9 cellular contexts compared by ENCODE assay signal in the genomic region with DNA sequence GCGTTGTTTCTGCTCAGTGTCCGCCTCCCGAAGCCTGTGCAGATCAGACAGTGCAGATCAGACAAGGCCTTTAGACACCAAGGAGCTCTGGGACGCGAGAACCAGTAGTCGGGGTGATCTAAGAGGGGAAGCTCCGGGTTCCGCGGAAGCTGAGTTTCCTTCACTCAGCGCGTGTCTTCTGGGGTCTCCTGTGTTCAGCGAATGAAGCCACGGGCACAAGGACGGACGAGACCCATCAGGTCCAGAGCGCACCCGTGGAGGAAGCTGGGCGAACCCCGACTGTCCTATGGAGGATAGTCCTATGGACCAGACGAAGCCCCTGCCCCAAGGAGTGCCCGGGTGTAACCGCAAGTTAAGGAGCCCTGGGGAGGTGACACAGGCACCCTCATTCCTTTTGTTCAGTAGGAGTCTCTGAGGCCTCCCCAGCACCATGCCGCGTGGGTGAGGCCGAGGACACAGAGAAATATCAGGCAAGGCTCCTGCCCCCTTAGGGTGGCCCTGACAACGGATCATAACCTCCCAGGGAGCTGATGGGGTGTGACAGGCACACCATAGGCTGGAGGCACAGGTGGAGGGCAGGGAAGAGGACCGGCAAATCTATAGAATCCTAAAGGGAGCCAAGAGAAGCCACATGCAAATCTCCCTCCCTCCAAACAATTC. TPM values are rescaled to one million over a fixed set of nuclear protein-coding genes. Genes with fewer than 3 reads are reported as not detected.
A peak's percentile ranks its signal among the peaks of the same experiment; 100 is the strongest.
DNase-seq lines count a peak whose midpoint lies in the region; ATAC-seq and TF ChIP-seq lines count a peak whose summit lies in the region.
"Had no signal": no experiment of that assay in that cellular context is flagged by ENCODE, and none has a peak within 500 bp of the region (broad histone marks: within the 10 kb centered on the region; RNA-seq: fewer than 3 reads in every experiment).

No MANE protein-coding gene starts in this region.

- no peaks in the 10 kb centered on the region for H3K9me3 ChIP-seq in psoas muscle

- no peak for TF ChIP-seq CTCF in psoas muscle (IDR thresholded peaks at IDR 0.05)

- peak overlapping the region; percentile 100 for H3K4me3 Mint-ChIP-seq in activated T-cell treated with anti-CD3 and anti-CD28 coated beads, Interleukin-2, amount 50 U/mL, for 4 hours

- DNase-seq in stimulated activated naive CD4-positive, alpha-beta T cell treated with Interleukin-2 at 50 U/mL for 16 hours (lab: John Stamatoyannopoulos, UW), result peak; percentile 44
- no peak for DNase-seq in stimulated activated naive CD4-positive, alpha-beta T cell (lab: John Stamatoyannopoulos, UW)
- DNase-seq in NCI-H128 (lab: John Stamatoyannopoulos, UW; ENCODE audit: unreplicated experiment) (peak; percentile 73), globus pallidus (ENCODE audit: low spot score) (peak; percentile 29), psoas muscle (peak in 1 of 2 donors; percentile 38), kidney tubule cell (ENCODE audit: low spot score) (no peak)
- DNase-seq in activated T-cell treated with anti-CD3 and anti-CD28 coated beads, Interleukin-2, amount 50 U/mL, for 4 hours, result no peak

- H3K27me3 Mint-ChIP-seq in activated T-cell treated with anti-CD3 and anti-CD28 coated beads, Interleukin-2, amount 50 U/mL, for 4 hours (ENCODE audit: low read depth), result no peaks in the 10 kb centered on the region

- peaks cover 55% of the 10 kb centered on the region for H3K4me1 Mint-ChIP-seq in activated T-cell treated with anti-CD3 and anti-CD28 coated beads, Interleukin-2, amount 50 U/mL, for 4 hours (ENCODE audit: low read depth)

- peak overlapping the region; percentile 81 for H3K4me3 ChIP-seq in psoas muscle

- peaks cover 8 to 34% of the 10 kb centered on the region in 2 donors for H3K36me3 ChIP-seq in psoas muscle (ENCODE audit: insufficient read depth in 1 of 2, low read depth in 1 of 2)

- peak overlapping the region; percentile 86 for H3K27ac ChIP-seq in psoas muscle

- no peaks in the 10 kb centered on the region for H3K27me3 ChIP-seq in psoas muscle (ENCODE audit: insufficient read depth in 3 of 3, low read length in 2 of 3)

- H3K4me1 ChIP-seq in psoas muscle, result peaks cover 32% of the 10 kb centered on the region

- intact Hi-C loops in psoas muscle (cut with DNase I), result loop anchor here (5.0 to 10.0 kb wide), 5 partner anchors 42 to 270 kb away; a partner anchor contains a TSS

- H3K9me3 Mint-ChIP-seq in activated T-cell treated with anti-CD3 and anti-CD28 coated beads, Interleukin-2, amount 50 U/mL, for 4 hours, result no peaks in the 10 kb centered on the region

- H3K36me3 Mint-ChIP-seq in activated T-cell treated with anti-CD3 and anti-CD28 coated beads, Interleukin-2, amount 50 U/mL, for 4 hours (ENCODE audit: insufficient read depth), result peaks cover 27% of the 10 kb centered on the region

- WGBS in psoas muscle, 3 donors, result 51 to 65% (median 53%) methylated on average over 27 of the region's 27 CpGs

- no peak for ATAC-seq in activated T-cell treated with anti-CD3 and anti-CD28 coated beads, Interleukin-2, amount 50 U/mL, for 4 hours
- peak; percentile 10 to 27 (median 20) for ATAC-seq in psoas muscle
- no peak for ATAC-seq in HG02798 (IDR thresholded peaks at IDR 0.05; ENCODE audit: poor library complexity, unreplicated experiment)

RNA-seq across cellular contexts. Expression of a gene that starts 0.6 kb away (rescaled TPM):
- 1 to 10 TPM; 6.1 to 8.8 (median 8.4) TPM for total RNA-seq in activated T-cell treated with anti-CD3 and anti-CD28 coated beads, Interleukin-2, amount 50 U/mL, for 4 hours
- total RNA-seq in psoas muscle, result 1 to 10 TPM in 2 of 4 donors, under 1 TPM in 2; 0.28 to 2.9 (median 0.91) TPM
- polyA plus RNA-seq in psoas muscle, result under 1 TPM in 2 of 3 donors, not detected in 1; 0.10 to 0.17 TPM

RNA-seq across cellular contexts. Expression of a gene that starts 1.0 kb away (rescaled TPM):
- total RNA-seq in activated T-cell treated with anti-CD3 and anti-CD28 coated beads, Interleukin-2, amount 50 U/mL, for 4 hours, result 1,000 to 10,000 TPM; 3,242 to 3,402 (median 3,363) TPM
- total RNA-seq in psoas muscle, result 100 to 1,000 TPM; 548 to 810 (median 665) TPM
- 1,000 to 10,000 TPM in 1 of 3 donors, 100 to 1,000 TPM in 2; 547 to 1,362 (median 786) TPM for polyA plus RNA-seq in psoas muscle

RNA-seq across cellular contexts. Expression of a gene that starts 8.1 kb away (rescaled TPM):
- not detected for total RNA-seq in activated T-cell treated with anti-CD3 and anti-CD28 coated beads, Interleukin-2, amount 50 U/mL, for 4 hours
- not detected for total RNA-seq in psoas muscle
- polyA plus RNA-seq in psoas muscle, result not detected
- total RNA-seq: glomerular endothelial cell had no signal

RNA-seq across cellular contexts. Expression of a gene that starts 14.4 kb away (rescaled TPM):
- under 1 TPM; 0.18 to 0.46 (median 0.35) TPM for total RNA-seq in activated T-cell treated with anti-CD3 and anti-CD28 coated beads, Interleukin-2, amount 50 U/mL, for 4 hours
- not detected for total RNA-seq in psoas muscle
- under 1 TPM in 1 of 3 donors, not detected in 2; 0.06 TPM for polyA plus RNA-seq in psoas muscle

RNA-seq across cellular contexts. Expression of a gene that starts 21.6 kb away (rescaled TPM):
- not detected for total RNA-seq in activated T-cell treated with anti-CD3 and anti-CD28 coated beads, Interleukin-2, amount 50 U/mL, for 4 hours
- total RNA-seq in psoas muscle, result not detected
- polyA plus RNA-seq in psoas muscle, result not detected
- total RNA-seq: glomerular endothelial cell had no signal

Comparison
In these comparisons a context has a peak if more than half of its experiments do, and no peak if none do; other contexts are left out.
1. DNase-seq: peak in stimulated activated naive CD4-positive, alpha-beta T cell treated with Interleukin-2 at 50 U/mL for 16 hours (single experiment), NCI-H128 (single experiment) and globus pallidus (single experiment); none in stimulated activated naive CD4-positive, alpha-beta T cell (0 of 6), activated T-cell treated with anti-CD3 and anti-CD28 coated beads, Interleukin-2, amount 50 U/mL, for 4 hours (single experiment) and kidney tubule cell (single experiment).
2. ATAC-seq: peak in psoas muscle (4 of 4); none in activated T-cell treated with anti-CD3 and anti-CD28 coated beads, Interleukin-2, amount 50 U/mL, for 4 hours (0 of 2) and HG02798 (single experiment).
3. RNA of a gene that starts 1.0 kb away (total RNA-seq): 3,242 to 3,402 TPM in activated T-cell treated with anti-CD3 and anti-CD28 coated beads, Interleukin-2, amount 50 U/mL, for 4 hours; 548 to 810 TPM in psoas muscle; every median in the first group is over 4 times any median in the second.